Comparison of ENCODE assay signal across 8 cellular contexts in the genomic region with DNA sequence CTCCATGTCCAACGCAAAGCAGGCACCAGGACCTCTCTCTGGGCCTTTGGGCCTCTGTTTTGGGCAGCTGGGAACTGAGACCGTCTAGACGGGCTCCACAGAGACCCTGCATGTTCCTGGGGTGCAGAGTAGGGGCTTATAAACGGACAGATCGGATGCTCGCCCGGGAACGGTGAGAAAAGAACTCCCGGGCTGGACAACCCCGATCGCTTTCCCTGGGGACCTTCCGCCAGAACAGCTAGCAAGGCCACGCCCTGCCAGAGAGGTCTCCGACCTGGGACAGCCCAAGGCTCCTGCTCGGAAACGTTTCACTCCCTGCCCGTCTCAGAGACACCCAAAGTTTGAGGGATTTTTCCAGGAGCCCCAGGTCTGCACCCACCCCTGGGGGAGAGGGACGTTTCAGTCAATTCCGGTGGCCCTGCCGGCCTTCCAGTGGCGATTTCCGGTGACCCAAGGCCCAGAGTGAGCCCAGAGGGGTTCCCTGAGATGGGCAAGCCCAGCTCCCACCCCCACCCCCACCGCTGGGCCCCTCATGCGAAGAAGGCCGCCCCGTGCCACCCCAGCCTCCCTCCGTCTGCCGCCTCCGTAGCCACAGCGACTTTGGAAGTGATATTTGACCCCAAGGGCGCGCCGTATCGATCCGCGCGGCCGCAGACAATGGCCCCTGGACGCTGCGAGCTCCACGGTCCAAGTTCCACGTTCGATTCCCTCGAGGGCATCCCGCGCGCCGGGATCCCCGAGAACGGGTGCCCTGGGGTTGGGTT. TPM values are rescaled to one million over a fixed set of nuclear protein-coding genes. Genes with fewer than 3 reads are reported as not detected.
DNase-seq lines count a peak whose midpoint lies in the region; TF ChIP-seq lines count a peak whose summit lies in the region.

No MANE protein-coding gene starts in this region.

- H3K27me3 ChIP-seq in MG63 = no peaks in the 10 kb centered on the region
- no peaks in the 10 kb centered on the region for H3K27me3 ChIP-seq in transverse colon

- H3K36me3 ChIP-seq in MG63 (peaks cover 29% of the 10 kb centered on the region), transverse colon (no peaks in the 10 kb centered on the region)

- H3K4me3 ChIP-seq in MG63 (peak overlapping the region; percentile 66), lower leg skin (ENCODE audit: low read depth, poor library complexity, severe bottlenecking) (peak overlapping the region; percentile 55), transverse colon (peak overlapping the region; percentile 63 to 97 (median 87))

- H3K4me1 ChIP-seq in transverse colon = peaks cover 31 to 75% (median 70%) of the 10 kb centered on the region in 4 donors

- H3K9me3 ChIP-seq in MG63 = no peaks in the 10 kb centered on the region
- H3K9me3 ChIP-seq in transverse colon = no peaks in the 10 kb centered on the region

- TF ChIP-seq CTCF in lower leg skin (IDR thresholded peaks at IDR 0.05) (no peak), transverse colon (IDR thresholded peaks at IDR 0.05) (no peak)

- TF ChIP-seq EP300 in transverse colon (IDR thresholded peaks at IDR 0.05; ENCODE audit: low read depth) = no peak

- DNase-seq in COLO668 (lab: John Stamatoyannopoulos, UW; ENCODE audit: unreplicated experiment) = peak; percentile 66
- peak; percentile 73 for DNase-seq in MG63
- peak; percentile 24 for DNase-seq in cerebellum (ENCODE audit: low spot score)
- DNase-seq in lower leg skin (ENCODE audit: low spot score in 2 of 2) = peak in 1 of 2 donors; percentile 93
- peak; percentile 70 for DNase-seq in transverse colon
- DNase-seq in NCI-H2107 treated with DMSO at 0.1 percent for 48 hours (lab: John Stamatoyannopoulos, UW; ENCODE audit: unreplicated experiment) = no peak
- no peak for DNase-seq in MV-4-11 (lab: John Stamatoyannopoulos, UW)
- no peak for DNase-seq in activated CD4-positive, alpha-beta T cell treated with anti-CD3 and anti-CD28 coated beads, Interleukin-2, amount 50 U/mL, for 48 hours

- 6 to 16% methylated on average over 49 to 50 of the region's 50 CpGs for WGBS in lower leg skin, 2 donors
- 20% methylated on average over 48 of the region's 50 CpGs; no CpG with 5 or more reads in 1 of the 2 donors for WGBS in transverse colon (ENCODE audit: low coverage in 1 of 2), 2 donors

- in situ Hi-C loops in transverse colon (cut with MboI; ENCODE audit: low pct_ligation_motif_present in 1 of 4, low pct_unique_long_range_greater_than_20kb in 1 of 4, low sequenced_read_pairs in 3 of 4) = no loop called here

- intact Hi-C loops in lower leg skin (cut with DNase I; ENCODE audit: low total_unique reads) (no loop called here), transverse colon (cut with DNase I; ENCODE audit: low total_unique reads) (no loop called here)

- H3K27ac ChIP-seq in transverse colon = peak overlapping the region; percentile 89 to 95 (median 94)

- TF ChIP-seq POLR2A in lower leg skin (IDR thresholded peaks at IDR 0.05) (no peak), transverse colon (IDR thresholded peaks at IDR 0.05) (peak; percentile 31)

RNA-seq across cellular contexts. Expression of a gene that starts 1.7 kb away (rescaled TPM):
- total RNA-seq in MG63 (2014; rRNA removed; shearing (Covaris generic); ENCODE audit: low replicate concordance) = 87.8 and 95.5 TPM in 2 replicates
- total RNA-seq in cerebellum = 9.4 TPM
- total RNA-seq in lower leg skin = 100 to 1,000 TPM in 1 of 4 donors, 10 to 100 TPM in 3; 57.2 to 119 (median 83.6) TPM
- 100 to 1,000 TPM; 156 to 362 (median 206) TPM for total RNA-seq in transverse colon

RNA-seq across cellular contexts. Expression of a gene that starts 18.0 kb away (rescaled TPM):
- total RNA-seq in MG63 (2014; rRNA removed; shearing (Covaris generic); ENCODE audit: low replicate concordance) = 2.8 and 7.8 TPM in 2 replicates
- total RNA-seq in cerebellum (2.4 TPM), lower leg skin (1 to 10 TPM; 2.6 to 7.9 (median 4.0) TPM), transverse colon (10 to 100 TPM in 3 of 4 donors, 1 to 10 TPM in 1; 4.8 to 42.6 (median 29.9) TPM)

RNA-seq across cellular contexts. Expression of a gene that starts 20.5 kb away (rescaled TPM):
- not detected in 2 replicates for total RNA-seq in MG63 (2014; rRNA removed; shearing (Covaris generic); ENCODE audit: low replicate concordance)
- total RNA-seq in cerebellum = 1.2 TPM
- 1 to 10 TPM in 3 of 4 donors, under 1 TPM in 1; 0.80 to 3.0 (median 2.0) TPM for total RNA-seq in lower leg skin
- 1 to 10 TPM in 1 of 4 donors, under 1 TPM in 2, not detected in 1; 0.79 to 1.2 (median 0.96) TPM for total RNA-seq in transverse colon

RNA-seq across cellular contexts. Expression of a gene that starts 23.2 kb away (rescaled TPM):
- 112 and 258 TPM in 2 replicates for total RNA-seq in MG63 (2014; rRNA removed; shearing (Covaris generic); ENCODE audit: low replicate concordance)
- 38.1 TPM for total RNA-seq in cerebellum
- 10 to 100 TPM; 48.3 to 61.2 (median 59.6) TPM for total RNA-seq in lower leg skin
- 100 to 1,000 TPM in 1 of 4 donors, 10 to 100 TPM in 3; 56.2 to 364 (median 80.2) TPM for total RNA-seq in transverse colon

RNA-seq across cellular contexts. Expression of a gene that starts 28.9 kb away (rescaled TPM):
- total RNA-seq in MG63 (2014; rRNA removed; shearing (Covaris generic); ENCODE audit: low replicate concordance) = 63.4 and 77.0 TPM in 2 replicates
- total RNA-seq in cerebellum (10.9 TPM), lower leg skin (10 to 100 TPM; 16.6 to 25.5 (median 23.8) TPM), transverse colon (10 to 100 TPM; 18.3 to 30.7 (median 24.5) TPM)

Comparison
In these comparisons a context has a peak if more than half of its experiments do, and no peak if none do; other contexts are left out.
1. DNase-seq: peak in COLO668 (single experiment), MG63 (single experiment), cerebellum (single experiment) and transverse colon (single experiment); none in NCI-H2107 treated with DMSO at 0.1 percent for 48 hours (single experiment), MV-4-11 (single experiment) and activated CD4-positive, alpha-beta T cell treated with anti-CD3 and anti-CD28 coated beads, Interleukin-2, amount 50 U/mL, for 48 hours (0 of 2).
2. Peak in every context shown above with its lines, with median percentiles within 50 percentile points of each other: H3K4me3 ChIP-seq.